In the genomic region with DNA sequence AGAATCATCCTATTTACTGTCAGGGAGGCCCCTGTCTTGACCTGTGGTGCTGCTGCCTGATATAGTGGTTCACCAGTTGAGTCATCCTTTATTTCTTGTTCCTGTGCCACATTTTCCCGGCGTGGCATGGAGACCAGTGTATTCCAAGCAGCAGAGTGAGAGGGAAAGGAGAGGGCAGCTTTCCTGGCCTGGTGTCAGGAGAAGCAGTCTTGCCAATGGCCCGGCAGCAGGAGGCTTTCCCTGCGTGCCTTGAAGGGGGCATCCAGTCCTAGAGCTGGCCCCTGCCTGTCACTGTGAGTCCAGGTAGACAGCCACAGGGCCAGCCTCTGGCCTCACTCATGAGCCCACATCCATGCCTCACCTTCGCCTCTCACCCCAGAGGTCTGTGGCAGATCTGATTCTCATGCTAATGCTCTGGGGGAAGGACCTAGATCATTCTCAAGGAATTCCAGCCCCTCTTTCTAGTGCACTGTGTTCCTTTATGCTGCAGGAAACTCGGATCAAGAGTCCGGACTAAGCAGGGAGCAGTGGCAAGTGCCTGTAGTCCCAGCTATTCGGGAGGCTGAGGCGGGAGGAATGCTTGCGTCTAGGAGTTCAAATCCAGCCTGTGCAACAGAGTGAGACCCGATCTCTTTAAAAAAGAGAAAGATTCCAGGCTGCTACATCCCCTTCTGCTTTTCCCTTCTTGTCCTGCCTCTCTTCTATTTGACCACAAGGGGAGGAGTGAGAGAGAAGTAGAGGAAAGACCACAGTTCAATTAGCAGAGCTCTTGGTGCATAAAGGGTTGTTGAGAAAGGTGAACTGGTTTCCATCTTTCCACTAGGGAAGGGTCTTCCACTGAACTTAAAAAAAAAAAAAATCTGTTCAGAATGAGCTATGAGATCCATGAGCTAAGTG, we compare ENCODE assay signal across 2 cellular contexts.
TF ChIP-seq lines count a peak whose summit lies in the region.

No MANE protein-coding gene starts in this region.

TF ChIP-seq in HepG2, 621 proteins besides CTCF, POLR2A, EP300 and RAD21:
- TF ChIP-seq CSRNP1 (CRISPR knock-in tag; IDR thresholded peaks at IDR 0.05) (no peak), ZNF678 (CRISPR knock-in tag; IDR thresholded peaks at IDR 0.05) (no peak), ZNF607 (CRISPR knock-in tag; IDR thresholded peaks at IDR 0.05; ENCODE audit: borderline replicate concordance) (no peak), HNRNPUL1 (IDR thresholded peaks at IDR 0.05; ENCODE audit: low read depth, low read length) (no peak), TBL1XR1 (IDR thresholded peaks at IDR 0.05; ENCODE audit: borderline replicate concordance, low read length, partially characterized antibody) (no peak), NCOR1 (IDR thresholded peaks at IDR 0.05; ENCODE audit: borderline replicate concordance, low read length) (no peak)
- TF ChIP-seq, protein P1, sequence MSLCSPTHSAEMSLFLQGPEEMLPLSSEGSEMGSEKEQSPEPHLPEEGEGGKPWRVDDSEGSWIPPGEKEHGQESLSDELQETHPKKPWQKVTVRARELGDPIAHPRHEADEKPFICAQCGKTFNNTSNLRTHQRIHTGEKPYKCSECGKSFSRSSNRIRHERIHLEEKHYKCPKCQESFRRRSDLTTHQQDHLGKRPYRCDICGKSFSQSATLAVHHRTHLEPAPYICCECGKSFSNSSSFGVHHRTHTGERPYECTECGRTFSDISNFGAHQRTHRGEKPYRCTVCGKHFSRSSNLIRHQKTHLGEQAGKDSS (CRISPR knock-in tag; IDR thresholded peaks at IDR 0.05; ENCODE audit: borderline replicate concordance, low read depth), result 0 out of 2 replicates have a peak, but pooled peaks have one; percentile 43

TF ChIP-seq in GM12878, 131 proteins besides CTCF, POLR2A, EP300 and RAD21:
- no peak for TF ChIP-seq SUZ12 (IDR thresholded peaks at IDR 0.05; ENCODE audit: unreplicated experiment)
- TF ChIP-seq NFIC (IDR thresholded peaks at IDR 0.05; ENCODE audit: low read depth, low read length), result no peak
- no peak for TF ChIP-seq GATAD2B (conservative IDR thresholded peaks at IDR 0.05; ENCODE audit: low read depth)
- TF ChIP-seq SMC3 (IDR thresholded peaks at IDR 0.05; ENCODE audit: borderline replicate concordance, low read length), result no peak
- no peak for TF ChIP-seq E4F1 (IDR thresholded peaks at IDR 0.05; ENCODE audit: borderline replicate concordance, partially characterized antibody)
- no peak for TF ChIP-seq RAD51 (IDR thresholded peaks at IDR 0.05)
- no peak for TF ChIP-seq JUNB (IDR thresholded peaks at IDR 0.05)
- no peak for TF ChIP-seq BMI1 (IDR thresholded peaks at IDR 0.05; ENCODE audit: borderline replicate concordance)
- TF ChIP-seq HDAC6 (IDR thresholded peaks at IDR 0.05; ENCODE audit: unreplicated experiment), result no peak
- no peak for TF ChIP-seq HDAC2 (IDR thresholded peaks at IDR 0.05)
- no peak for TF ChIP-seq HSF1 (IDR thresholded peaks at IDR 0.05; ENCODE audit: low read depth, low read length)
- TF ChIP-seq POU2F2 (IDR thresholded peaks at IDR 0.05; ENCODE audit: borderline replicate concordance, low read depth, low read length), result no peak
- TF ChIP-seq SREBF2 (IDR thresholded peaks at IDR 0.05; ENCODE audit: low read length), result no peak
- no peak for TF ChIP-seq RB1 (IDR thresholded peaks at IDR 0.05; ENCODE audit: borderline replicate concordance)
- TF ChIP-seq MTA2 (IDR thresholded peaks at IDR 0.05; ENCODE audit: low read depth), result no peak
- no peak for TF ChIP-seq ZNF217 (IDR thresholded peaks at IDR 0.05)
- TF ChIP-seq PAX8 (IDR thresholded peaks at IDR 0.05), result no peak
- no peak for TF ChIP-seq ESRRA (IDR thresholded peaks at IDR 0.05; ENCODE audit: low read length)
- no peak for TF ChIP-seq NRF1 (conservative IDR thresholded peaks at IDR 0.05; ENCODE audit: low read depth, low read length)
- no peak for TF ChIP-seq IKZF1 (conservative IDR thresholded peaks at IDR 0.05)
